In the genomic region with DNA sequence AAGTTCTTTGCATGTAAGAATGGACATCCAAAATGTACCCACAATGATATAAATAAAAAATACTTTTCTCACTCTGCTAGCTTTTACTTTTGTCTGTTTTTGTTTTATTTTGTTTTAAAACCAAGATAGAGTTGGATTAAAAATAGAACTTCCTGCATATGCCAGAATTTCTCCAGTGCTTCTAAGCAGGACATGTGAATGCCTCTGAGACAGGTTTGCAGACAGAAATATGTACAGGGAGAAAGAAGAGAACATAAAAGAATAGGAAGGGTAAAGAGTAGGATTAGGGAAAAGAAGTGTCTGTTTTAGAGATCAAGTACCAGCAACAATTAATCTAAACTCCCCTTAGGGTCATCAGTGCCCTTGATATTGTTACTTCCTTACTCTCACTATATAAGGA, we compare ENCODE assay signal across 13 cellular contexts.
A peak's percentile ranks its signal among the peaks of the same experiment; 100 is the strongest.
DNase-seq lines count a peak whose midpoint lies in the region; ATAC-seq and TF ChIP-seq lines count a peak whose summit lies in the region.
"Had no signal": no experiment of that assay in that cellular context is flagged by ENCODE, and none has a peak within 500 bp of the region (broad histone marks: within the 10 kb centered on the region; RNA-seq: fewer than 3 reads in every experiment).

No MANE protein-coding gene starts in this region.

- no peak for DNase-seq in left ventricle myocardium superior
- DNase-seq in cardiac septum (ENCODE audit: low spot score) = no peak
- no peak for DNase-seq in endothelial cell (ENCODE audit: low spot score)
- DNase-seq in osteocyte (ENCODE audit: extremely low spot score, unreplicated experiment) = no peak
- DNase-seq in activated CD4-positive, alpha-beta T cell treated with anti-CD3 and anti-CD28 coated beads, Interleukin-2, amount 10 ng/mL, durations not matched to agents 7 days and 5 days = no peak
- DNase-seq in NCI-H1105 (lab: John Stamatoyannopoulos, UW) = no peak
- DNase-seq: CD4-positive, alpha-beta memory T cell; DMS153; DMS79; GDM1; GM23248; IMR-90 had no signal

- peaks cover 3% of the 10 kb centered on the region for H3K36me3 Mint-ChIP-seq in endothelial cell (ENCODE audit: low read depth, unreplicated experiment)
- peaks cover 9% of the 10 kb centered on the region for H3K36me3 Mint-ChIP-seq in osteocyte (ENCODE audit: unreplicated experiment)
- H3K36me3 Mint-ChIP-seq in activated CD4-positive, alpha-beta T cell treated with anti-CD3 and anti-CD28 coated beads, Interleukin-2, amount 10 ng/mL, durations not matched to agents 7 days and 5 days (ENCODE audit: low read depth) = no peaks in the 10 kb centered on the region

- peak overlapping the region; percentile 38 for H3K4me3 Mint-ChIP-seq in endothelial cell (ENCODE audit: unreplicated experiment)
- H3K4me3 Mint-ChIP-seq in osteocyte (ENCODE audit: unreplicated experiment) = no peak overlapping the region
- no peak overlapping the region for H3K4me3 Mint-ChIP-seq in activated CD4-positive, alpha-beta T cell treated with anti-CD3 and anti-CD28 coated beads, Interleukin-2, amount 10 ng/mL, durations not matched to agents 7 days and 5 days
- H3K4me3 Mint-ChIP-seq: CD4-positive, alpha-beta memory T cell had no signal

- H3K4me1 Mint-ChIP-seq in endothelial cell (ENCODE audit: unreplicated experiment) = peaks cover 34% of the 10 kb centered on the region
- H3K4me1 Mint-ChIP-seq in osteocyte (ENCODE audit: unreplicated experiment) = peaks cover 32% of the 10 kb centered on the region
- H3K4me1 Mint-ChIP-seq in activated CD4-positive, alpha-beta T cell treated with anti-CD3 and anti-CD28 coated beads, Interleukin-2, amount 10 ng/mL, durations not matched to agents 7 days and 5 days = no peaks in the 10 kb centered on the region
- H3K4me1 Mint-ChIP-seq: CD4-positive, alpha-beta memory T cell had no signal

- H3K9me3 Mint-ChIP-seq in endothelial cell (ENCODE audit: unreplicated experiment) = no peaks in the 10 kb centered on the region
- H3K9me3 Mint-ChIP-seq in osteocyte (ENCODE audit: unreplicated experiment) = no peaks in the 10 kb centered on the region
- no peaks in the 10 kb centered on the region for H3K9me3 Mint-ChIP-seq in activated CD4-positive, alpha-beta T cell treated with anti-CD3 and anti-CD28 coated beads, Interleukin-2, amount 10 ng/mL, durations not matched to agents 7 days and 5 days
- H3K9me3 Mint-ChIP-seq: CD4-positive, alpha-beta memory T cell had no signal

- peaks cover 7% of the 10 kb centered on the region for H3K27me3 Mint-ChIP-seq in endothelial cell (ENCODE audit: unreplicated experiment)
- no peaks in the 10 kb centered on the region for H3K27me3 Mint-ChIP-seq in osteocyte (ENCODE audit: unreplicated experiment)
- H3K27me3 Mint-ChIP-seq in activated CD4-positive, alpha-beta T cell treated with anti-CD3 and anti-CD28 coated beads, Interleukin-2, amount 10 ng/mL, durations not matched to agents 7 days and 5 days = no peaks in the 10 kb centered on the region
- H3K27me3 Mint-ChIP-seq: CD4-positive, alpha-beta memory T cell had no signal

- intact Hi-C loops in left ventricle myocardium superior (cut with micrococcal nuclease) = no loop called here
- intact Hi-C loops in cardiac septum (cut with DNase I) = loop anchor here (10.0 kb wide), 1 partner anchor 116 kb away; a partner anchor contains a TSS

- H3K27ac Mint-ChIP-seq in endothelial cell (ENCODE audit: unreplicated experiment) = no peak overlapping the region
- peak overlapping the region; percentile 60 for H3K27ac Mint-ChIP-seq in osteocyte (ENCODE audit: unreplicated experiment)
- no peak overlapping the region for H3K27ac Mint-ChIP-seq in activated CD4-positive, alpha-beta T cell treated with anti-CD3 and anti-CD28 coated beads, Interleukin-2, amount 10 ng/mL, durations not matched to agents 7 days and 5 days

- ATAC-seq in left ventricle myocardium superior = peak; percentile 51
- ATAC-seq in HG02981 (IDR thresholded peaks at IDR 0.05; ENCODE audit: unreplicated experiment) = no peak

- POLR2A ChIA-PET in activated CD4-positive, alpha-beta T cell treated with anti-CD3 and anti-CD28 coated beads, Interleukin-2, amount 10 ng/mL, durations not matched to agents 7 days and 5 days (lab: Charles Lee) = no interaction called here

- CTCF ChIA-PET in activated CD4-positive, alpha-beta T cell treated with anti-CD3 and anti-CD28 coated beads, Interleukin-2, amount 10 ng/mL, durations not matched to agents 7 days and 5 days (lab: Charles Lee) = no interaction called here

- no peak for TF ChIP-seq CTCF in endothelial cell (IDR thresholded peaks at IDR 0.05; ENCODE audit: unreplicated experiment)
- no peak for TF ChIP-seq CTCF in osteocyte (IDR thresholded peaks at IDR 0.05)
